ENCODE assay signal across 8 cellular contexts in the genomic region with DNA sequence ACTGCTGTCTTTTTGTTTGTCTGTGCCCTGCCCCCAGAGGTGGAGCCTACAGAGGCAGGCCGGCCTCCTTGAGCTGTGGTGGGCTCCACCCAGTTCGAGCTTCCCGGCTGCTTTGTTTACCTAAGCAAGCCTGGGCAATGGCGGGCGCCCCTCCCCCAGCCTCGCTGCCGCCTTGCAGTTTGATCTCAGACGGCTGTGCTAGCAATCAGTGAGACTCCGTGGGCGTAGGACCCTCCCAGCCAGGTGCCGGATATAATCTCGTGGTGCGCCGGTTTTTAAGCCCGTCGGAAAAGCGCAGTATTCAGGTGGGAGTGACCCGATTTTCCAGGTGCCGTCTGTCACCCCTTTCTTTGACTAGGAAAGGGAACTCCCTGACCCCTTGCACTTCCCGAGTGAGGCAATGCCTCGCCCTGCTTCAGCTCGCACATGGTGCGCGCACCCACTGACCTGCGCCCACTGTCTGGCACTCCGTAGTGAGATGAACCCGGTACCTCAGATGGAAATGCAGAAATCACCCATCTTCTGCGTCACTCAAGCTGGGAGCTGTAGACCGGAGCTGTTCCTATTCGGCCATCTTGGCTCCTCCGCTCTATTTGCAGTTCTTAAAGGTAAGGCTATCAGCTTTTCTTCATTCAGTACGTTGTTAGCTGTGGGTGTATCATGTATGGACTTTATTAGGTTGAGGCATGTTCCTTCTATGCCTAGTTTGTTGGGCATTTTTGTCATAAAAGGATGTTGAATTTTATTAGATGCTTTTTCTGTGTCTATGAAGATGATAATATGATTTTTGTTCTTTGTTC.
DNase-seq lines count a peak whose midpoint lies in the region; ATAC-seq and TF ChIP-seq lines count a peak whose summit lies in the region.
"Not testable (repeated sequence)": the region's sequence is repeated elsewhere in the genome, so short reads cannot be mapped to it uniquely, and the experiment has no call there.

No MANE protein-coding gene starts in this region.

- TF ChIP-seq CTCF in H9 (conservative IDR thresholded peaks at IDR 0.05); neural progenitor cell (IDR thresholded peaks at IDR 0.05): not testable (repeated sequence)

- not testable (repeated sequence) for H3K4ac ChIP-seq in H9 (ENCODE audit: low read depth, low read length)

- peaks cover 18 to 25% of the 10 kb centered on the region in 2 experiments for H3K9me3 Mint-ChIP-seq in H9
- H3K9me3 Mint-ChIP-seq in neural progenitor cell: not testable (repeated sequence)

- H3T11ph ChIP-seq in H9 (ENCODE audit: low read length): not testable (repeated sequence)

- H3K27ac Mint-ChIP-seq in H9: peak overlapping the region in 2 of 3 experiments; percentile 86 to 97; a peak in 4 of 7 replicates
- H3K27ac Mint-ChIP-seq in neural progenitor cell: not testable (repeated sequence)

- H3K9me3 ChIP-seq in H9 (ENCODE audit: control insufficient read depth, low read depth, low read length); neural progenitor cell (ENCODE audit: low read depth): not testable (repeated sequence)
- H3K9me3 ChIP-seq in iPS-20b (ENCODE audit: insufficient read depth, low read depth, low read length): peaks cover 11% of the 10 kb centered on the region

- H3K36me3 Mint-ChIP-seq in H9 (ENCODE audit: insufficient read depth in 1 of 3, low read depth in 3 of 3): peaks cover 6 to 39% (median 20%) of the 10 kb centered on the region in 3 experiments
- H3K36me3 Mint-ChIP-seq in neural progenitor cell: not testable (repeated sequence)

- H3K23me2 ChIP-seq in H9 (ENCODE audit: insufficient read length, low read depth, low read length, poor library complexity, severe bottlenecking): not testable (repeated sequence)

- H4K91ac ChIP-seq in H9 (ENCODE audit: insufficient read length, low read depth, low read length): not testable (repeated sequence)

- peak overlapping the region; percentile 52 for H3K4me2 ChIP-seq in H9 (ENCODE audit: insufficient read depth, insufficient read length, low read length)
- not testable (repeated sequence) for H3K4me2 ChIP-seq in neural progenitor cell

- H3K4me3 ChIP-seq in iPS-20b (ENCODE audit: low read length) (peak overlapping the region; percentile 54), neural progenitor cell (peak overlapping the region; percentile 19)

- no CpG with 5 or more reads among the region's 32 CpGs for WGBS in H9 (ENCODE audit: extremely low coverage, insufficient read length, low lambda C conversion rate)

- H2AFZ ChIP-seq in H9 (ENCODE audit: low read length): not testable (repeated sequence)
- H2AFZ ChIP-seq in neural progenitor cell (replicated peaks): peak overlapping the region; percentile 66

- H2BK12ac ChIP-seq in H9 (ENCODE audit: insufficient read length, low read depth, low read length): not testable (repeated sequence)

- H3K9ac ChIP-seq in H9 (ENCODE audit: extremely low read depth, insufficient read length, low read length): peak overlapping the region; percentile 63
- not testable (repeated sequence) for H3K9ac ChIP-seq in iPS-20b (ENCODE audit: low read depth, low read length); neural progenitor cell

- not testable (repeated sequence) for H3K36me3 ChIP-seq in iPS-20b (ENCODE audit: insufficient read depth, low read depth, low read length); neural progenitor cell

- H3K79me2 ChIP-seq in H9 (ENCODE audit: insufficient read depth, low read length); neural progenitor cell (ENCODE audit: low read depth): not testable (repeated sequence)

- H3K23ac ChIP-seq in H9 (ENCODE audit: insufficient read length, low read depth, low read length): not testable (repeated sequence)

- H4K20me1 ChIP-seq in H9 (ENCODE audit: control insufficient read depth, insufficient read depth, insufficient read length); neural progenitor cell (ENCODE audit: low read depth): not testable (repeated sequence)

- H3K27ac ChIP-seq in H9 (ENCODE audit: insufficient read length, low read depth, low read length); iPS-20b (ENCODE audit: low read length); neural progenitor cell: not testable (repeated sequence)

- ATAC-seq in esophagus mucosa: peak; percentile 42

- not testable (repeated sequence) for H3K56ac ChIP-seq in H9 (ENCODE audit: insufficient read length, low read depth, low read length)

- peak overlapping the region; percentile 58; the same call in 1 of the 2 replicates for H3K14ac ChIP-seq in H9 (ENCODE audit: insufficient read depth, low read length)

- not testable (repeated sequence) for H2BK15ac ChIP-seq in H9 (ENCODE audit: low read depth, low read length)

- peak overlapping the region; percentile 75 for H3K4me3 Mint-ChIP-seq in H9
- H3K4me3 Mint-ChIP-seq in neural progenitor cell: not testable (repeated sequence)

- not testable (repeated sequence) for H2BK120ac ChIP-seq in H9 (ENCODE audit: low read depth, low read length, poor library complexity, severe bottlenecking)

- H2AK5ac ChIP-seq in H9 (ENCODE audit: insufficient read length, low read length): not testable (repeated sequence)

- H2BK20ac ChIP-seq in H9 (ENCODE audit: low read depth, low read length, poor library complexity, severe bottlenecking): not testable (repeated sequence)

- not testable (repeated sequence) for H3K79me1 ChIP-seq in H9 (ENCODE audit: insufficient read depth, low read depth, low read length, poor library complexity, severe bottlenecking)

- not testable (repeated sequence) for H3K4me1 ChIP-seq in H9 (ENCODE audit: insufficient read depth, low read length); iPS-20b (ENCODE audit: insufficient read depth, low read length); neural progenitor cell

- not testable (repeated sequence) for H3K27me3 ChIP-seq in H9 (ENCODE audit: insufficient read depth, low read length); iPS-20b (ENCODE audit: insufficient read depth, low read length); neural progenitor cell

- not testable (repeated sequence) for H4K5ac ChIP-seq in H9 (ENCODE audit: insufficient read length, low read depth, low read length)

- not testable (repeated sequence) for H3K18ac ChIP-seq in H9 (ENCODE audit: insufficient read length, low read depth, low read length)

- H4K8ac ChIP-seq in H9 (replicated peaks; ENCODE audit: insufficient read length, low read depth, low read length): not testable (repeated sequence)

- DNase-seq in ACHN (peak; percentile 56), NCI-H2171 treated with DMSO at 0.1 percent for 48 hours (lab: John Stamatoyannopoulos, UW) (peak; percentile 80), NCI-H748 (lab: John Stamatoyannopoulos, UW; ENCODE audit: unreplicated experiment) (peak; percentile 74), SHP77 (lab: John Stamatoyannopoulos, UW) (peak; percentile 5 to 24)
- DNase-seq in H9; neural progenitor cell (ENCODE audit: low spot score): not testable (repeated sequence)

- H3K4me1 Mint-ChIP-seq in H9: peaks cover 9 to 13% of the 10 kb centered on the region in 2 experiments
- not testable (repeated sequence) for H3K4me1 Mint-ChIP-seq in neural progenitor cell

- H3K27me3 Mint-ChIP-seq in H9 (ENCODE audit: low read depth); neural progenitor cell (ENCODE audit: insufficient read depth, low read depth): not testable (repeated sequence)

- H2BK5ac ChIP-seq in H9 (ENCODE audit: insufficient read length, low read length): not testable (repeated sequence)

- H3F3A ChIP-seq in neural progenitor cell (ENCODE audit: low read depth): not testable (repeated sequence)

- in situ Hi-C loops in ACHN (cut with HindIII; ENCODE audit: low pct_ligation_motif_present, low pct_unique_long_range_greater_than_20kb, low sequenced_read_pairs): not testable (repeated sequence)
